Comparison of ENCODE assay signal across 15 cellular contexts in genomic region chr1:224931605-224932004, GRCh38. TPM values are rescaled to one million over a fixed set of nuclear protein-coding genes. Genes with fewer than 3 reads are reported as not detected.
DNase-seq lines count a peak whose midpoint lies in the region; ATAC-seq and TF ChIP-seq lines count a peak whose summit lies in the region.
"Had no signal": no experiment of that assay in that cellular context is flagged by ENCODE, and none has a peak within 500 bp of the region (broad histone marks: within the 10 kb centered on the region; RNA-seq: fewer than 3 reads in every experiment).

No MANE protein-coding gene starts in this region.

- ATAC-seq in HG03469 (IDR thresholded peaks at IDR 0.05; ENCODE audit: unreplicated experiment) (no peak), HG03378 (IDR thresholded peaks at IDR 0.05; ENCODE audit: unreplicated experiment) (no peak)
- no peak for ATAC-seq in activated naive CD8-positive, alpha-beta T cell treated with anti-CD3 and anti-CD28 coated beads, Interleukin-2, amount 50 U/mL, for 24 hours
- ATAC-seq: GM23338 had no signal

- peak overlapping the region in 2 of 3 experiments; percentile 20 to 53 for H3K4me3 Mint-ChIP-seq in nephron
- no peak overlapping the region for H3K4me3 Mint-ChIP-seq in activated naive CD8-positive, alpha-beta T cell treated with anti-CD3 and anti-CD28 coated beads, Interleukin-2, amount 50 U/mL, for 24 hours
- H3K4me3 Mint-ChIP-seq: CD4-positive, alpha-beta T cell; GM23338; HFFc6 had no signal

- H3K9me2 ChIP-seq in PC-9 (ENCODE audit: insufficient read depth) = no peaks in the 10 kb centered on the region

- H3F3A ChIP-seq in PC-9 (ENCODE audit: insufficient read depth, low read depth) = 0 out of 2 replicates have a peak, but pooled peaks cover 1% of the 10 kb centered on the region

- no peak for DNase-seq in PC-9
- DNase-seq in activated naive CD8-positive, alpha-beta T cell treated with anti-CD3 and anti-CD28 coated beads, Interleukin-2, amount 50 U/mL, for 24 hours = no peak
- DNase-seq: AML-193; CD4-positive, alpha-beta T cell; DMS153; DMS79; GF-D8; HCEC 1CT; HFFc6 had no signal

- H3K27me3 ChIP-seq in PC-9 (ENCODE audit: insufficient read depth, low read depth) = no peaks in the 10 kb centered on the region

- peaks cover 51% of the 10 kb centered on the region for H3K36me3 Mint-ChIP-seq in nephron (ENCODE audit: low read depth)
- peaks cover 18% of the 10 kb centered on the region for H3K36me3 Mint-ChIP-seq in activated naive CD8-positive, alpha-beta T cell treated with anti-CD3 and anti-CD28 coated beads, Interleukin-2, amount 50 U/mL, for 24 hours (ENCODE audit: low read depth)

- CTCF ChIA-PET in HEK293 (lab: Yijun Ruan, JAX) = interaction anchor here (1.3 to 1.4 kb wide), 2 partner anchors 9 to 33 kb away, joined by 4 to 7 read pairs; no protein-coding TSS in a partner anchor
- CTCF ChIA-PET in PC-9 (lab: Charles Lee) = no interaction called here

- intact Hi-C loops in PC-9 (cut with micrococcal nuclease; ENCODE audit: unreplicated experiment) = no loop called here

- H3K4me3 ChIP-seq in HEK293 (ENCODE audit: low read depth, low read length) = no peak overlapping the region
- no peak overlapping the region for H3K4me3 ChIP-seq in PC-9
- H3K4me3 ChIP-seq: GM23338 had no signal

- no peak overlapping the region for H3K27ac Mint-ChIP-seq in nephron
- no peak overlapping the region for H3K27ac Mint-ChIP-seq in activated naive CD8-positive, alpha-beta T cell treated with anti-CD3 and anti-CD28 coated beads, Interleukin-2, amount 50 U/mL, for 24 hours
- H3K27ac Mint-ChIP-seq: CD4-positive, alpha-beta T cell; GM23338; HFFc6 had no signal

- POLR2A ChIA-PET in HEK293 (lab: Yijun Ruan, JAX) (no interaction called here), PC-9 (lab: Charles Lee; ENCODE audit: unreplicated experiment) (no interaction called here)

- H2AFZ ChIP-seq in PC-9 = no peak overlapping the region
- H2AFZ ChIP-seq: GM23338 had no signal

- H3K27ac ChIP-seq in HEK293 (ENCODE audit: extremely low read depth, low read depth, low read length) = no peak overlapping the region
- no peak overlapping the region for H3K27ac ChIP-seq in PC-9
- H3K27ac ChIP-seq: C4-2B had no signal

- H3K4me1 Mint-ChIP-seq in nephron = no peaks in the 10 kb centered on the region
- no peaks in the 10 kb centered on the region for H3K4me1 Mint-ChIP-seq in activated naive CD8-positive, alpha-beta T cell treated with anti-CD3 and anti-CD28 coated beads, Interleukin-2, amount 50 U/mL, for 24 hours
- H3K4me1 Mint-ChIP-seq: GM23338 had no signal

- TF ChIP-seq CTCF in HEK293 (tag by site-specific recombination; IDR thresholded peaks at IDR 0.05) (no peak), PC-9 (conservative IDR thresholded peaks at IDR 0.05) (no peak), nephron (IDR thresholded peaks at IDR 0.05; ENCODE audit: unreplicated experiment in 3 of 3) (no peak)

- BruUV-seq in PC-9 (replicated peaks; lab: Mats Ljungman, UMichigan) = no TSS peak

- H3K9me3 ChIP-seq in HEK293 (ENCODE audit: control insufficient read depth, insufficient read depth, low read depth, low read length) (no peaks in the 10 kb centered on the region; the same call in 1 of the 2 replicates), PC-9 (ENCODE audit: insufficient read depth, low read depth) (peaks cover 42% of the 10 kb centered on the region)

- no peaks in the 10 kb centered on the region for H4K20me1 ChIP-seq in PC-9 (ENCODE audit: insufficient read depth)

- H3K27me3 Mint-ChIP-seq in nephron (ENCODE audit: low read depth) = no peaks in the 10 kb centered on the region
- H3K27me3 Mint-ChIP-seq in activated naive CD8-positive, alpha-beta T cell treated with anti-CD3 and anti-CD28 coated beads, Interleukin-2, amount 50 U/mL, for 24 hours = peaks cover 49% of the 10 kb centered on the region

- peaks cover 47% of the 10 kb centered on the region for H3K79me2 ChIP-seq in PC-9 (ENCODE audit: low read depth)

- no peaks in the 10 kb centered on the region for H3K36me3 ChIP-seq in HEK293 (ENCODE audit: control insufficient read depth in 2 of 2, insufficient read depth in 1 of 2, low read length in 2 of 2)
- peaks cover 15% of the 10 kb centered on the region; the same call in 1 of the 2 replicates for H3K36me3 ChIP-seq in PC-9 (ENCODE audit: low read depth)

- peaks cover 54% of the 10 kb centered on the region for H3K9me3 Mint-ChIP-seq in nephron
- peaks cover 47% of the 10 kb centered on the region for H3K9me3 Mint-ChIP-seq in activated naive CD8-positive, alpha-beta T cell treated with anti-CD3 and anti-CD28 coated beads, Interleukin-2, amount 50 U/mL, for 24 hours

- H3K4me1 ChIP-seq in HEK293 (ENCODE audit: control insufficient read depth, insufficient read depth, low read length) (no peaks in the 10 kb centered on the region), PC-9 (replicated peaks; ENCODE audit: insufficient read depth) (peaks cover 9% of the 10 kb centered on the region)

- H3K4me2 ChIP-seq in PC-9 = peak overlapping the region; percentile 12; the same call in 1 of the 2 replicates

TF ChIP-seq in HEK293, 187 proteins besides CTCF, POLR2A, EP300 and RAD21:
- 0 out of 2 replicates have a peak, but pooled peaks have one; percentile 36 for TF ChIP-seq ZNF169 (tag by site-specific recombination; IDR thresholded peaks at IDR 0.05)
- no peak for TF ChIP-seq PRDM10 (tag by site-specific recombination; IDR thresholded peaks at IDR 0.05)
- no peak for TF ChIP-seq ZNF623 (tag by site-specific recombination; IDR thresholded peaks at IDR 0.05)
- no peak for TF ChIP-seq ZBTB48 (tag by site-specific recombination; IDR thresholded peaks at IDR 0.05)
- no peak for TF ChIP-seq GLI4 (tag by site-specific recombination; IDR thresholded peaks at IDR 0.05)
- TF ChIP-seq ZNF544 (tag by site-specific recombination; IDR thresholded peaks at IDR 0.05) = no peak
- peak; percentile 79 for TF ChIP-seq ZNF146 (tag by site-specific recombination; IDR thresholded peaks at IDR 0.05)

RNA-seq across cellular contexts. Expression of gene DNAH14, which starts 2.1 kb away (rescaled TPM):
- total RNA-seq in PC-9 (2021) = 35.4 and 48.8 TPM in 2 replicates
